In the genomic region with DNA sequence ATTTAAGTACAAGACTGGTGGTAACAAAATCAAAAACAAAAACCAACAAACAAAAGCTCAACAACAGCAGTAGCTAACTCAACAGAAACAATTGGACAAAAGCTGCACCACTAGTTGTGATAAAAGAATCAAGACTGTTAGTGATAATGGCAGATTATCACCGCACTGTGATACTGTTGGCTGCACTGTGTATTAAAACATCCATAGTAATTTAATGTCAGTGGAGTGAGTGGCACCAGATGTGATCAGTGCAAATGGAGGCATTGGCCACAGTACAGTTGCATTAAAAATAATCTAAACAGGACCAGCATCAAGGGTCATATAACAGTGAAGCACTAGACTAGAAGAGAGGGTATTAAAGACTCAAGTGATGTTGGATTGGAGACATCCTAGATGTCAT, we compare ENCODE assay signal across 23 cellular contexts.
"Had no signal": no experiment of that assay in that cellular context is flagged by ENCODE, and none has a peak within 500 bp of the region (broad histone marks: within the 10 kb centered on the region; RNA-seq: fewer than 3 reads in every experiment).

No MANE protein-coding gene starts in this region.

- H3K4me2 ChIP-seq: hepatocyte had no signal

- H3K36me3 ChIP-seq: esophagus muscularis mucosa, gastroesophageal sphincter, heart left ventricle, left ventricle myocardium inferior, lower lobe of right lung had no signal

- ATAC-seq: foreskin keratinocyte, gastroesophageal sphincter, heart left ventricle, left colon, left lobe of liver, lower lobe of right lung, mucosa of descending colon had no signal

- H2AFZ ChIP-seq: hepatocyte had no signal

- H3K36me3 Mint-ChIP-seq: immature natural killer cell, mesothelial cell of epicardium had no signal

- DNase-seq: dermis blood vessel endothelial cell; dorsolateral prefrontal cortex; effector CD4-positive, alpha-beta T cell; effector memory CD4-positive, alpha-beta T cell; foreskin keratinocyte; heart left ventricle; hypothalamus; immature natural killer cell; islet precursor cell; kidney; kidney glomerular epithelial cell; left colon; left ventricle myocardium inferior; lower lobe of right lung; mesenchymal stem cell; mucosa of descending colon; naive B cell had no signal

- H3K79me2 ChIP-seq: hepatocyte had no signal

- H3K27ac Mint-ChIP-seq: immature natural killer cell, mesothelial cell of epicardium, naive B cell had no signal

- H3K27ac ChIP-seq: coronary artery, dorsolateral prefrontal cortex, esophagus muscularis mucosa, foreskin keratinocyte, gastroesophageal sphincter, heart left ventricle, hepatocyte, left ventricle myocardium inferior, lower lobe of right lung had no signal

- H3K4me3 ChIP-seq: coronary artery, dorsolateral prefrontal cortex, esophagus muscularis mucosa, gastroesophageal sphincter, heart left ventricle, hepatocyte, left ventricle myocardium inferior, lower lobe of right lung, mucosa of descending colon had no signal

- H3K9me3 ChIP-seq: esophagus muscularis mucosa, gastroesophageal sphincter, lower lobe of right lung had no signal

- H3K4me1 ChIP-seq: esophagus muscularis mucosa, foreskin keratinocyte, gastroesophageal sphincter, heart left ventricle, left ventricle myocardium inferior, lower lobe of right lung had no signal

- H3K27me3 ChIP-seq: dorsolateral prefrontal cortex, esophagus muscularis mucosa, foreskin keratinocyte, gastroesophageal sphincter, heart left ventricle, hepatocyte had no signal

- H3K4me3 Mint-ChIP-seq: immature natural killer cell, mesothelial cell of epicardium, naive B cell had no signal

- H3K4me1 Mint-ChIP-seq: immature natural killer cell, mesothelial cell of epicardium had no signal
